Comparison of ENCODE assay signal across 13 cellular contexts in the genomic region with DNA sequence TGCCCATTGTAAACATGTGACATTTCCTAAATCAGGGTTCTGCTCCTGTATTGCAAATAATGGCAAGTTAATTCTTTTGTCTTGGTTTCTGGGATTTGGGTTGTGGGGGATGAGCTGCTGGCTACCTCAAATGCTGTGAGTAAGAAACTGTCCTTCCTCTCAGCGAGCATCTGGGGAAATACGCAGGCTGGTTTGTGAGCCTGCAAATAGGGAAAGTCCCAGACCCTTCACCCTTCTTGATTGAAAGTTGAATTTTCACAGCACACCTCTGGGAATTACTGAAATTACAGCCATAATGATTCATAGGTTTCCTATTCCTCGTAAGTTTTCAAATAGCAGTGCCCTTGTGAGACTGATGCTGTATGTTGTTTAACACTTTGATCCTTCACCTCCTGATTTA.
DNase-seq lines count a peak whose midpoint lies in the region; ATAC-seq, FAIRE-seq and TF ChIP-seq lines count a peak whose summit lies in the region.
"Had no signal": no experiment of that assay in that cellular context is flagged by ENCODE, and none has a peak within 500 bp of the region (broad histone marks: within the 10 kb centered on the region; RNA-seq: fewer than 3 reads in every experiment).

No MANE protein-coding gene starts in this region.

- peak overlapping the region; percentile 46 to 75 for H3K27ac ChIP-seq in A549
- no peak overlapping the region for H3K27ac ChIP-seq in RWPE1
- H3K27ac ChIP-seq: cardiac muscle cell, uterus had no signal

- peak in 1 of 2 experiments; percentile 73 for DNase-seq in A549 (ENCODE audit: low read depth in 1 of 2, low spot score in 1 of 2)
- no peak for DNase-seq in activated naive CD8-positive, alpha-beta T cell treated with anti-CD3 and anti-CD28 coated beads, Interleukin-2, amount 50 U/mL, for 24 hours
- DNase-seq in ACHN, result no peak
- DNase-seq in GF-D8 (lab: John Stamatoyannopoulos, UW), result no peak
- no peak for DNase-seq in activated naive CD4-positive, alpha-beta T cell treated with anti-CD3 and anti-CD28 coated beads, Interleukin-2, amount 10 ng/mL, durations not matched to agents 7 days and 5 days
- DNase-seq in RWPE1 (ENCODE audit: low spot score), result no peak
- DNase-seq: DMS153, left cardiac atrium, T-cell, uterus had no signal

- no peaks in the 10 kb centered on the region for H3K9me3 Mint-ChIP-seq in activated naive CD8-positive, alpha-beta T cell treated with anti-CD3 and anti-CD28 coated beads, Interleukin-2, amount 50 U/mL, for 24 hours
- H3K9me3 Mint-ChIP-seq in activated naive CD4-positive, alpha-beta T cell treated with anti-CD3 and anti-CD28 coated beads, Interleukin-2, amount 10 ng/mL, durations not matched to agents 7 days and 5 days, result no peaks in the 10 kb centered on the region

- H3K4me2 ChIP-seq in A549, result peak overlapping the region; percentile 79

- CTCF ChIA-PET in A549 (lab: Yijun Ruan, JAX), result no interaction called here
- CTCF ChIA-PET in activated naive CD4-positive, alpha-beta T cell treated with anti-CD3 and anti-CD28 coated beads, Interleukin-2, amount 10 ng/mL, durations not matched to agents 7 days and 5 days (lab: Charles Lee), result no interaction called here
- CTCF ChIA-PET in RWPE1 (lab: Yijun Ruan, JAX), result no interaction called here

- in situ Hi-C loops in ACHN (cut with HindIII; ENCODE audit: low pct_ligation_motif_present, low pct_unique_long_range_greater_than_20kb, low sequenced_read_pairs), result no loop called here

- no peak for TF ChIP-seq EP300 in A549 (IDR thresholded peaks at IDR 0.05)

- POLR2A ChIA-PET in A549 (lab: Yijun Ruan, JAX) (interaction anchor here (0.8 to 1.1 kb wide), 2 partner anchors 21 to 23 kb away, joined by 3 to 4 read pairs; no protein-coding TSS in a partner anchor), RWPE1 (lab: Yijun Ruan, JAX; ENCODE audit: low non-redundant PET) (no interaction called here)

- no peak for TF ChIP-seq CTCF in A549 (IDR thresholded peaks at IDR 0.05)
- TF ChIP-seq CTCF in RWPE1 (conservative IDR thresholded peaks at IDR 0.05; ENCODE audit: low read depth), result no peak

- H3K9me3 ChIP-seq in A549, result no peaks in the 10 kb centered on the region
- H3K9me3 ChIP-seq: uterus had no signal

- no peaks in the 10 kb centered on the region for H3K4me1 Mint-ChIP-seq in activated naive CD8-positive, alpha-beta T cell treated with anti-CD3 and anti-CD28 coated beads, Interleukin-2, amount 50 U/mL, for 24 hours
- H3K4me1 Mint-ChIP-seq in activated naive CD4-positive, alpha-beta T cell treated with anti-CD3 and anti-CD28 coated beads, Interleukin-2, amount 10 ng/mL, durations not matched to agents 7 days and 5 days, result no peaks in the 10 kb centered on the region
- H3K4me1 Mint-ChIP-seq: T-cell had no signal

- peak overlapping the region; percentile 3; the same call in 2 of the 3 replicates for H3K4me3 ChIP-seq in A549
- H3K4me3 ChIP-seq: cardiac muscle cell, uterus had no signal

- peak; percentile 41 to 51; a peak in 4 of 6 replicates for ATAC-seq in A549
- ATAC-seq in GM18868 (IDR thresholded peaks at IDR 0.05; ENCODE audit: unreplicated experiment), result peak; percentile 85
- peak; percentile 89 for ATAC-seq in HG02610 (IDR thresholded peaks at IDR 0.05; ENCODE audit: unreplicated experiment)
- ATAC-seq in activated naive CD8-positive, alpha-beta T cell treated with anti-CD3 and anti-CD28 coated beads, Interleukin-2, amount 50 U/mL, for 24 hours, result peak; percentile 13
- ATAC-seq: left cardiac atrium, T-cell had no signal

- H3K27me3 Mint-ChIP-seq in activated naive CD8-positive, alpha-beta T cell treated with anti-CD3 and anti-CD28 coated beads, Interleukin-2, amount 50 U/mL, for 24 hours, result peaks cover 6% of the 10 kb centered on the region
- no peaks in the 10 kb centered on the region for H3K27me3 Mint-ChIP-seq in activated naive CD4-positive, alpha-beta T cell treated with anti-CD3 and anti-CD28 coated beads, Interleukin-2, amount 10 ng/mL, durations not matched to agents 7 days and 5 days
- H3K27me3 Mint-ChIP-seq: T-cell had no signal

- peaks cover 49% of the 10 kb centered on the region for H3K4me1 ChIP-seq in A549
- H3K4me1 ChIP-seq: uterus had no signal

- WGBS in A549 (ENCODE audit: missing lambda C conversion rate), result 0% methylated on average over 3 of the region's 3 CpGs

- H3K4me3 Mint-ChIP-seq in activated naive CD8-positive, alpha-beta T cell treated with anti-CD3 and anti-CD28 coated beads, Interleukin-2, amount 50 U/mL, for 24 hours, result no peak overlapping the region
- no peak overlapping the region for H3K4me3 Mint-ChIP-seq in activated naive CD4-positive, alpha-beta T cell treated with anti-CD3 and anti-CD28 coated beads, Interleukin-2, amount 10 ng/mL, durations not matched to agents 7 days and 5 days
- H3K4me3 Mint-ChIP-seq: T-cell had no signal

- no peak for TF ChIP-seq RAD21 in A549 (conservative IDR thresholded peaks at IDR 0.05 in 1 of 2, IDR thresholded peaks at IDR 0.05 in 1 of 2)

- no peak for FAIRE-seq in A549 (lab: Jason Lieb, UNC)

- H3K27ac Mint-ChIP-seq in activated naive CD8-positive, alpha-beta T cell treated with anti-CD3 and anti-CD28 coated beads, Interleukin-2, amount 50 U/mL, for 24 hours, result no peak overlapping the region
- no peak overlapping the region for H3K27ac Mint-ChIP-seq in activated naive CD4-positive, alpha-beta T cell treated with anti-CD3 and anti-CD28 coated beads, Interleukin-2, amount 10 ng/mL, durations not matched to agents 7 days and 5 days
- H3K27ac Mint-ChIP-seq: T-cell had no signal

- H3K36me3 Mint-ChIP-seq in activated naive CD8-positive, alpha-beta T cell treated with anti-CD3 and anti-CD28 coated beads, Interleukin-2, amount 50 U/mL, for 24 hours (ENCODE audit: low read depth), result no peaks in the 10 kb centered on the region
- H3K36me3 Mint-ChIP-seq in activated naive CD4-positive, alpha-beta T cell treated with anti-CD3 and anti-CD28 coated beads, Interleukin-2, amount 10 ng/mL, durations not matched to agents 7 days and 5 days, result no peaks in the 10 kb centered on the region
- H3K36me3 Mint-ChIP-seq: T-cell had no signal

- TF ChIP-seq POLR2A in A549 (IDR thresholded peaks at IDR 0.05; ENCODE audit: low read length), result no peak

TF ChIP-seq in A549, 52 proteins besides CTCF, POLR2A, EP300 and RAD21:
- no peak for TF ChIP-seq ELK1 (IDR thresholded peaks at IDR 0.05; ENCODE audit: low read depth, low read length)
- no peak for TF ChIP-seq FOSL2 (IDR thresholded peaks at IDR 0.05)
- TF ChIP-seq FOSL2 (CRISPR knock-in tag; IDR thresholded peaks at IDR 0.05), result peak; percentile 56; the same call in 1 of the 2 replicates
TF ChIP-seq in A549: peak in this region for 1.

Comparison
In these comparisons a context has a peak if more than half of its experiments do, and no peak if none do; other contexts are left out.
1. ATAC-seq: peak in every context shown above with its lines; median percentile 89 in HG02610; 85 in GM18868; 46 in A549; 13 in activated naive CD8-positive, alpha-beta T cell treated with anti-CD3 and anti-CD28 coated beads, Interleukin-2, amount 50 U/mL, for 24 hours.